Comparison of ENCODE assay signal across 9 cellular contexts in genomic region chr17:19448341-19449268, GRCh38. TPM values are rescaled to one million over a fixed set of nuclear protein-coding genes. Genes with fewer than 3 reads are reported as not detected.
DNase-seq lines count a peak whose midpoint lies in the region; ATAC-seq and TF ChIP-seq lines count a peak whose summit lies in the region.
"Had no signal": no experiment of that assay in that cellular context is flagged by ENCODE, and none has a peak within 500 bp of the region (broad histone marks: within the 10 kb centered on the region; RNA-seq: fewer than 3 reads in every experiment).

No MANE protein-coding gene starts in this region.

- no peaks in the 10 kb centered on the region for H3K4me1 Mint-ChIP-seq in activated naive CD8-positive, alpha-beta T cell treated with anti-CD3 and anti-CD28 coated beads, Interleukin-2, amount 50 U/mL, for 24 hours

- no peaks in the 10 kb centered on the region for H3K27me3 ChIP-seq in muscle layer of duodenum (ENCODE audit: low read depth, low read length)

- peaks cover 2% of the 10 kb centered on the region for H3K36me3 Mint-ChIP-seq in activated naive CD8-positive, alpha-beta T cell treated with anti-CD3 and anti-CD28 coated beads, Interleukin-2, amount 50 U/mL, for 24 hours (ENCODE audit: low read depth)
- H3K36me3 Mint-ChIP-seq: activated naive CD8-positive, alpha-beta T cell treated with anti-CD3 and anti-CD28 coated beads for 36 hours had no signal

- peaks cover 4% of the 10 kb centered on the region for H3K9me3 Mint-ChIP-seq in activated naive CD8-positive, alpha-beta T cell treated with anti-CD3 and anti-CD28 coated beads, Interleukin-2, amount 50 U/mL, for 24 hours

- H3K9me3 ChIP-seq in muscle layer of duodenum (ENCODE audit: control insufficient read depth in 1 of 2, low read length in 2 of 2): no peaks in the 10 kb centered on the region

- TF ChIP-seq CTCF in epithelial cell of proximal tubule (conservative IDR thresholded peaks at IDR 0.05; ENCODE audit: low read depth, low read length): no peak

- peaks cover 12 to 32% of the 10 kb centered on the region in 2 donors for H3K4me1 ChIP-seq in muscle layer of duodenum (ENCODE audit: control insufficient read depth in 1 of 2, insufficient read depth in 2 of 2, low read length in 2 of 2)

- peak; percentile 90 for DNase-seq in AG08395 (ENCODE audit: low spot score)
- DNase-seq in epithelial cell of proximal tubule (ENCODE audit: low read depth): peak; percentile 69
- no peak for DNase-seq in stimulated activated CD4-positive, alpha-beta T cell treated with anti-CD3 and anti-CD28 coated beads, Interleukin-4, amount 100 ng/mL, for 1 hour
- no peak for DNase-seq in activated naive CD8-positive, alpha-beta T cell treated with anti-CD3 and anti-CD28 coated beads, Interleukin-2, amount 50 U/mL, for 24 hours
- DNase-seq in NCI-H1105 (lab: John Stamatoyannopoulos, UW): no peak
- no peak for DNase-seq in NCI-H2081 (lab: John Stamatoyannopoulos, UW)
- DNase-seq: activated naive CD8-positive, alpha-beta T cell treated with anti-CD3 and anti-CD28 coated beads for 36 hours had no signal

- no peak overlapping the region for H3K4me3 Mint-ChIP-seq in activated naive CD8-positive, alpha-beta T cell treated with anti-CD3 and anti-CD28 coated beads, Interleukin-2, amount 50 U/mL, for 24 hours
- H3K4me3 Mint-ChIP-seq: activated naive CD8-positive, alpha-beta T cell treated with anti-CD3 and anti-CD28 coated beads for 36 hours had no signal

- H3K4me3 ChIP-seq in epithelial cell of proximal tubule (ENCODE audit: low read depth, low read length) (no peak overlapping the region), muscle layer of duodenum (ENCODE audit: low read depth in 1 of 2, low read length in 2 of 2) (no peak overlapping the region)

- ATAC-seq in activated naive CD8-positive, alpha-beta T cell treated with anti-CD3 and anti-CD28 coated beads, Interleukin-2, amount 50 U/mL, for 24 hours: no peak

- peak overlapping the region; percentile 52 for H3K27ac ChIP-seq in muscle layer of duodenum (ENCODE audit: low read length)

- no peak overlapping the region for H3K27ac Mint-ChIP-seq in activated naive CD8-positive, alpha-beta T cell treated with anti-CD3 and anti-CD28 coated beads, Interleukin-2, amount 50 U/mL, for 24 hours
- H3K27ac Mint-ChIP-seq: activated naive CD8-positive, alpha-beta T cell treated with anti-CD3 and anti-CD28 coated beads for 36 hours had no signal

- peaks cover 4% of the 10 kb centered on the region for H3K27me3 Mint-ChIP-seq in activated naive CD8-positive, alpha-beta T cell treated with anti-CD3 and anti-CD28 coated beads, Interleukin-2, amount 50 U/mL, for 24 hours

- H3K36me3 ChIP-seq in muscle layer of duodenum (ENCODE audit: control insufficient read depth in 1 of 2, insufficient read depth in 2 of 2, low read length in 2 of 2): peaks cover 0 to 3% of the 10 kb centered on the region in 2 donors

TF ChIP-seq in PFSK-1, 5 proteins besides CTCF, POLR2A, EP300 and RAD21:
- TF ChIP-seq SIN3A (IDR thresholded peaks at IDR 0.05; ENCODE audit: borderline replicate concordance, insufficient read depth, low read length): no peak
- TF ChIP-seq FOXP2 (optimal IDR thresholded peaks at IDR 0.05; ENCODE audit: borderline replicate concordance, extremely low read depth, extremely low read length, insufficient read depth): peak; percentile 89

RNA-seq across cellular contexts. Expression of gene RNF112, which starts 37.6 kb away (rescaled TPM):
- polyA plus RNA-seq in PFSK-1 (2012; ENCODE audit: insufficient read length, low read depth): 1.7 TPM
- 0.06 TPM in 1 of 2 replicates, not detected in the other for total RNA-seq in epithelial cell of proximal tubule

Comparison
In these comparisons a context has a peak if more than half of its experiments do, and no peak if none do; other contexts are left out.
1. DNase-seq: peak in AG08395 (single experiment) and epithelial cell of proximal tubule (single experiment); none in stimulated activated CD4-positive, alpha-beta T cell treated with anti-CD3 and anti-CD28 coated beads, Interleukin-4, amount 100 ng/mL, for 1 hour (single experiment), activated naive CD8-positive, alpha-beta T cell treated with anti-CD3 and anti-CD28 coated beads, Interleukin-2, amount 50 U/mL, for 24 hours (single experiment), NCI-H1105 (single experiment) and NCI-H2081 (0 of 2).